In genomic region chr17:54901230-54901847, GRCh38 we compare ENCODE assay signal across 8 cellular contexts. TPM values are rescaled to one million over a fixed set of nuclear protein-coding genes. Genes with fewer than 3 reads are reported as not detected.
DNase-seq lines count a peak whose midpoint lies in the region; ATAC-seq and FAIRE-seq lines count a peak whose summit lies in the region.

No MANE protein-coding gene starts in this region.

- H3K4me2 ChIP-seq in mesenchymal stem cell (ENCODE audit: low read length, poor library complexity, severe bottlenecking): peak overlapping the region; percentile 90

- H4K8ac ChIP-seq in mesenchymal stem cell (ENCODE audit: low read length): no peak overlapping the region

- peak overlapping the region; percentile 80 to 83 for H3K4me3 ChIP-seq in mesenchymal stem cell (ENCODE audit: insufficient read depth in 1 of 2, low read depth in 1 of 2, low read length in 2 of 2)

- peaks cover 14% of the 10 kb centered on the region for H3K4me1 ChIP-seq in mesenchymal stem cell (ENCODE audit: control insufficient read depth, insufficient read depth, low read depth, low read length)

- H2BK15ac ChIP-seq in mesenchymal stem cell (ENCODE audit: low read depth, poor library complexity, severe bottlenecking): no peak overlapping the region

- in situ Hi-C loops in G401 (cut with HindIII; ENCODE audit: low sequenced_read_pairs): loop anchor here (25.0 kb wide), 1 partner anchor 114 kb away; no protein-coding TSS in a partner anchor
- in situ Hi-C loops in T47D (cut with HindIII; ENCODE audit: low pct_unique_long_range_greater_than_20kb, low sequenced_read_pairs): no loop called here

- no peak overlapping the region for H3K23ac ChIP-seq in mesenchymal stem cell (ENCODE audit: low read length in 2 of 2)

- no peak overlapping the region for H2BK120ac ChIP-seq in mesenchymal stem cell (ENCODE audit: low read depth, low read length)

- WGBS in mesenchymal stem cell: 2% methylated on average over 3 of the region's 9 CpGs

- peak overlapping the region; percentile 43 for H2AFZ ChIP-seq in mesenchymal stem cell (ENCODE audit: low read depth, low read length)

- no peak overlapping the region for H3K27ac ChIP-seq in mesenchymal stem cell (ENCODE audit: low read length, poor library complexity, severe bottlenecking)

- H3K9me3 ChIP-seq in mesenchymal stem cell (ENCODE audit: control insufficient read depth, low read length): no peaks in the 10 kb centered on the region

- ATAC-seq in HG03439 (IDR thresholded peaks at IDR 0.05; ENCODE audit: unreplicated experiment) (no peak), HG03108 (IDR thresholded peaks at IDR 0.05; ENCODE audit: unreplicated experiment) (no peak)

- no peak overlapping the region for H4K91ac ChIP-seq in mesenchymal stem cell (ENCODE audit: low read length)

- no peak for FAIRE-seq in frontal cortex (lab: Jason Lieb, UNC)

- peak overlapping the region in 1 of 2 experiments; percentile 35 for H3K4ac ChIP-seq in mesenchymal stem cell (ENCODE audit: low read depth in 1 of 2, low read length in 2 of 2)

- peaks cover 0 to 6% of the 10 kb centered on the region in 2 experiments for H3K36me3 ChIP-seq in mesenchymal stem cell (ENCODE audit: control insufficient read depth in 1 of 2, insufficient read depth in 2 of 2, low read depth in 1 of 2, low read length in 2 of 2)

- H3K79me1 ChIP-seq in mesenchymal stem cell (replicated peaks; ENCODE audit: low read length, poor library complexity, severe bottlenecking): peaks cover 13% of the 10 kb centered on the region

- no peak overlapping the region for H3K14ac ChIP-seq in mesenchymal stem cell (ENCODE audit: low read length in 2 of 2)

- H3K9ac ChIP-seq in mesenchymal stem cell (ENCODE audit: low read length): peak overlapping the region; percentile 79

- H3K18ac ChIP-seq in mesenchymal stem cell (ENCODE audit: low read depth in 1 of 2, low read length in 2 of 2): no peak overlapping the region

- no peak overlapping the region for H2BK12ac ChIP-seq in mesenchymal stem cell (ENCODE audit: low read length in 2 of 2)

- DNase-seq in G401 (ENCODE audit: low spot score): peak; percentile 18
- peak; percentile 2 for DNase-seq in NCI-H146 treated with DMSO at 0.1 percent for 48 hours (lab: John Stamatoyannopoulos, UW; ENCODE audit: unreplicated experiment)
- peak; percentile 28 to 71 for DNase-seq in T47D (ENCODE audit: low read depth in 1 of 2, low spot score in 1 of 2)
- DNase-seq in mesenchymal stem cell: peak; percentile 54
- no peak for DNase-seq in frontal cortex (ENCODE audit: low spot score in 2 of 2)
- no peak for DNase-seq in NOMO-1 treated with dmso at 0.1 percent for 144 hours (lab: John Stamatoyannopoulos, UW; ENCODE audit: unreplicated experiment)

- H2BK5ac ChIP-seq in mesenchymal stem cell (ENCODE audit: low read depth, low read length, poor library complexity, severe bottlenecking): peak overlapping the region; percentile 49

- peaks cover 0 to 29% of the 10 kb centered on the region in 2 experiments for H3K27me3 ChIP-seq in mesenchymal stem cell (ENCODE audit: control insufficient read depth in 1 of 2, insufficient read depth in 1 of 2, low read length in 2 of 2)

- H2AK5ac ChIP-seq in mesenchymal stem cell (ENCODE audit: low read length, severe bottlenecking): peak overlapping the region; percentile 76

RNA-seq across cellular contexts. Expression of gene TOM1L1, which starts 0.7 kb away (rescaled TPM):
- 6.1 and 13.8 TPM in 2 replicates for total RNA-seq in G401 (2014; rRNA removed; shearing (Covaris generic))
- 20.6 TPM for polyA plus RNA-seq in mesenchymal stem cell (2013, experiment 1 of 2)
- 19.9 TPM for polyA plus RNA-seq in mesenchymal stem cell (2013, experiment 2 of 2)
- 20.4 TPM for total RNA-seq in frontal cortex

Comparison
In these comparisons a context has a peak if more than half of its experiments do, and no peak if none do; other contexts are left out.
1. DNase-seq: peak in G401 (single experiment), NCI-H146 treated with DMSO at 0.1 percent for 48 hours (single experiment), T47D (2 of 2) and mesenchymal stem cell (single experiment); none in frontal cortex (0 of 2) and NOMO-1 treated with dmso at 0.1 percent for 144 hours (single experiment).